ENCODE assay signal across 9 cellular contexts in genomic region chr17:5785867-5786509, GRCh38.
DNase-seq lines count a peak whose midpoint lies in the region; ATAC-seq lines count a peak whose summit lies in the region.
"Had no signal": no experiment of that assay in that cellular context is flagged by ENCODE, and none has a peak within 500 bp of the region (broad histone marks: within the 10 kb centered on the region; RNA-seq: fewer than 3 reads in every experiment).

No MANE protein-coding gene starts in this region.

- ATAC-seq in GM21619 (IDR thresholded peaks at IDR 0.05; ENCODE audit: unreplicated experiment): peak; percentile 87

- peak; percentile 76 for DNase-seq in ELR (ENCODE audit: low read depth)
- DNase-seq in NAMALWA (ENCODE audit: low spot score): peak; percentile 0
- peak; percentile 85 for DNase-seq in islet precursor cell
- DNase-seq in GF-D8 (lab: John Stamatoyannopoulos, UW): no peak
- DNase-seq in putamen (ENCODE audit: low spot score): no peak
- DNase-seq in NCI-H128 (lab: John Stamatoyannopoulos, UW; ENCODE audit: unreplicated experiment): no peak
- DNase-seq in cerebellar nuclear complex (lab: John Stamatoyannopoulos, UW): no peak
- DNase-seq: activated naive CD8-positive, alpha-beta T cell treated with anti-CD3 and anti-CD28 coated beads for 36 hours had no signal

Comparison
In these comparisons a context has a peak if more than half of its experiments do, and no peak if none do; other contexts are left out.
1. DNase-seq: peak in ELR (single experiment), NAMALWA (single experiment) and islet precursor cell (single experiment); none in GF-D8 (single experiment), putamen (single experiment), NCI-H128 (single experiment) and cerebellar nuclear complex (0 of 2).